In the genomic region with DNA sequence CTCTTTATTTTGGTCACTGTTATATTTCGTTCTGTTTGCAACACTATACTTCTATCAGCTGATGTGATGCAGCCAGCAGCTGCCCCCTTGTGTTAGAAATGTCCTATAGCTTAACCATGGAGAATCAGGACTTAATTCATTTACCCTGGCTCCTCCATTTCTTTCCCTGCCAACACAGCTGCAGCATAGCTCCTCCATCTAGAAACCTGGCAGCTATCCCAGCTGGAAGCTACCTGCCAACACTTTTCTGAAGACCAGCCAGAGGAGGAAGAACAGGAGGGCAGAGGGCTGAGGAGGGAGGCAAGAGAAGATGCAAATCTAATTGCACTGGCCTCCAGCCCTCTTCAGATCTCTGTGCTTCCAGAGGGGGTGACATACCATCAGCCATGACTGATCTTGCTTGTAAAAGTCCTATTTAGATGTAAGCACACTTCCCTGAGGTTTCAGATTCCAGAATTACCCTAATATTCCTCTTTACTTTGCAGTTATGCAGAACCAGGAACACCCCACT, we compare ENCODE assay signal across 9 cellular contexts.
DNase-seq lines count a peak whose midpoint lies in the region; ATAC-seq and TF ChIP-seq lines count a peak whose summit lies in the region.
"Had no signal": no experiment of that assay in that cellular context is flagged by ENCODE, and none has a peak within 500 bp of the region (broad histone marks: within the 10 kb centered on the region; RNA-seq: fewer than 3 reads in every experiment).

No MANE protein-coding gene starts in this region.

- DNase-seq in HAP-1 (ENCODE audit: low spot score in 2 of 2) (peak; percentile 33 to 39), NCI-H226 (peak; percentile 5), ascending aorta (ENCODE audit: low spot score in 2 of 2) (peak in 1 of 2 donors; percentile 77), right cardiac atrium (peak; percentile 33 to 67 (median 51)), retina (peak; percentile 45)
- DNase-seq: naive B cell had no signal

- H3K36me3 ChIP-seq in HAP-1 (replicated peaks) (no peaks in the 10 kb centered on the region), ascending aorta (no peaks in the 10 kb centered on the region)

- H3K4me3 ChIP-seq in HAP-1, result no peak overlapping the region
- no peak overlapping the region for H3K4me3 ChIP-seq in ascending aorta
- no peak overlapping the region for H3K4me3 ChIP-seq in right cardiac atrium (ENCODE audit: low read length)

- H3K9me3 ChIP-seq in HAP-1 (no peaks in the 10 kb centered on the region), ascending aorta (no peaks in the 10 kb centered on the region), right cardiac atrium (ENCODE audit: control insufficient read depth, low read length) (no peaks in the 10 kb centered on the region)

- TF ChIP-seq CTCF in C4-2B (conservative IDR thresholded peaks at IDR 0.05), result peak; percentile 92
- TF ChIP-seq CTCF in ascending aorta (IDR thresholded peaks at IDR 0.05), result peak; percentile 44 to 70 (median 69)

- peak; percentile 90 to 92 for ATAC-seq in right cardiac atrium
- ATAC-seq in GM18520 (IDR thresholded peaks at IDR 0.05; ENCODE audit: unreplicated experiment), result no peak
- ATAC-seq in HG03175 (IDR thresholded peaks at IDR 0.05; ENCODE audit: unreplicated experiment), result no peak

- H3K4me1 ChIP-seq in HAP-1 (no peaks in the 10 kb centered on the region), ascending aorta (peaks cover 0 to 4% of the 10 kb centered on the region in 2 donors), right cardiac atrium (ENCODE audit: control insufficient read depth, insufficient read depth, low read length) (no peaks in the 10 kb centered on the region)

- no peak overlapping the region for H3K27ac ChIP-seq in C4-2B
- no peak overlapping the region for H3K27ac ChIP-seq in ascending aorta
- H3K27ac ChIP-seq in right cardiac atrium (ENCODE audit: low read length), result no peak overlapping the region

- in situ Hi-C loops in HAP-1 (cut with MboI; ENCODE audit: low sequenced_read_pairs), result no loop called here

- 0% methylated on average over 1 of the region's 1 CpG for WGBS in right cardiac atrium

- H3K27me3 ChIP-seq in HAP-1 (ENCODE audit: low read depth) (no peaks in the 10 kb centered on the region), ascending aorta (no peaks in the 10 kb centered on the region), right cardiac atrium (ENCODE audit: control insufficient read depth, insufficient read depth) (no peaks in the 10 kb centered on the region)

- intact Hi-C loops in ascending aorta (cut with DNase I), result loop anchor here (1.0 to 5.0 kb wide), 4 partner anchors 65 to 715 kb away; partner anchors contain the start of gene PELI2
- intact Hi-C loops in right cardiac atrium (cut with DNase I), result loop anchor here in 1 of 4 donors (5.0 kb wide), 1 partner anchor 715 kb away; no protein-coding TSS in a partner anchor

Comparison
In these comparisons a context has a peak if more than half of its experiments do, and no peak if none do; other contexts are left out.
1. ATAC-seq: peak in right cardiac atrium (2 of 2); none in GM18520 (single experiment) and HG03175 (single experiment).